1 cellular context compared by ENCODE assay signal in the genomic region with DNA sequence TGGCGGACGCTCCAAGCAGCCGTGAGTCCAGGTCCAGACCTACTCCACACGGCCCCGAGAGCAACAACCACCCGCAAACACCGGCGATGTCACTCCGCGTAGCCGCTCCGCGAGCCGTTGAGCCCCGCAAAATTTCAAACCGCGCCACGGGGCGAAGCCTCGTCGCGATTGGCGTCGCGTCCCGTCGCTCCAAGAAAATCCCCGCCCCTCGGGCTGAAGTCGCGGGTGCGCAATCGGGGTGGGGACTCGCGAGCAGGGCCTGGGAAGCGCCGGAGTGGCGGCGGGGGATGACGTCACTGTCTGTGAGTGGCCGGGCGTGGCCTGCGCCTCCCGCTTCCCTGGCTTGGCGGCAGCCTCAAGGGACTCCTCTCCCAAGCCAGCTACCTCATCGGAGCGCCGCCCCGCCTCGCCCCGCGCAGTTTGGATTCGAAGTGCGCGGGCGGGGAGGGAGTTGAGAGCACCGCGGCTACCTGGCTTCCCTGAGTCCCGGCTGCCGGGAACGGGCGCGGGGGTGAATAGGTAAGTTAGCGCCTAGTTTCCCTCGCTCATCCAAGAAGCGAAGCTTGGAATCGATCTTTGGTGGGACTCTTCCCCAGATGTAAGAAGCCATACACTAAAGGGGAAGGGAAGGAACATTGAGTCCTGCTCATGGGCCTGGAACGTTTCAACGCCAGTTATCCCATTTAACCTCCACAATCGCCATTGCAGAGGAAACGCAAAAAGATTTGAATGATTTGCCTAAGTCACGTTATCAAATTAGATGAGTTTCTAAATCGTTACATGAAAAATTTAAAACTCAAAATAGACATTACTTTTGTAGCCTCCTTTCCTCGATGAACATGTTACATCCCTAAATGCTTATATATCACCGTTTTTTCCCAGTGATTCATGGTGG.
TF ChIP-seq lines count a peak whose summit lies in the region.

A gene with protein sequence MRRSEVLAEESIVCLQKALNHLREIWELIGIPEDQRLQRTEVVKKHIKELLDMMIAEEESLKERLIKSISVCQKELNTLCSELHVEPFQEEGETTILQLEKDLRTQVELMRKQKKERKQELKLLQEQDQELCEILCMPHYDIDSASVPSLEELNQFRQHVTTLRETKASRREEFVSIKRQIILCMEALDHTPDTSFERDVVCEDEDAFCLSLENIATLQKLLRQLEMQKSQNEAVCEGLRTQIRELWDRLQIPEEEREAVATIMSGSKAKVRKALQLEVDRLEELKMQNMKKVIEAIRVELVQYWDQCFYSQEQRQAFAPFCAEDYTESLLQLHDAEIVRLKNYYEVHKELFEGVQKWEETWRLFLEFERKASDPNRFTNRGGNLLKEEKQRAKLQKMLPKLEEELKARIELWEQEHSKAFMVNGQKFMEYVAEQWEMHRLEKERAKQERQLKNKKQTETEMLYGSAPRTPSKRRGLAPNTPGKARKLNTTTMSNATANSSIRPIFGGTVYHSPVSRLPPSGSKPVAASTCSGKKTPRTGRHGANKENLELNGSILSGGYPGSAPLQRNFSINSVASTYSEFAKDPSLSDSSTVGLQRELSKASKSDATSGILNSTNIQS (minus strand): TSS at position 119 of the 895 bp plus-strand sequence. CDS start 118 bp downstream, at position 1.

TF ChIP-seq in GM23338, 12 proteins besides CTCF, POLR2A, EP300 and RAD21:
- TF ChIP-seq CREB1 (CRISPR knock-in tag; IDR thresholded peaks at IDR 0.05; ENCODE audit: low read depth) (peak; percentile 98), POLR2AphosphoS5 (IDR thresholded peaks at IDR 0.05; ENCODE audit: low read depth) (peak; percentile 94), EZH2 (IDR thresholded peaks at IDR 0.05; ENCODE audit: low read depth, unreplicated experiment) (no peak), ZNF114 (CRISPR knock-in tag; IDR thresholded peaks at IDR 0.05) (no peak)
